8 cellular contexts compared by ENCODE assay signal in genomic region chr6:27126815-27127537, GRCh38.
DNase-seq lines count a peak whose midpoint lies in the region; FAIRE-seq and TF ChIP-seq lines count a peak whose summit lies in the region.

No MANE protein-coding gene starts in this region.

- no peaks in the 10 kb centered on the region for H4K20me1 ChIP-seq in MM.1S (ENCODE audit: insufficient read depth, low read length)

- H3K9me3 Mint-ChIP-seq in brain, result no peaks in the 10 kb centered on the region

- H3F3A ChIP-seq in MM.1S (ENCODE audit: insufficient read depth, low read length), result peaks cover 17% of the 10 kb centered on the region

- FAIRE-seq in H54 (lab: Jason Lieb, UNC), result peak; percentile 99
- peak; percentile 95 for FAIRE-seq in TTC549 (lab: Jason Lieb, UNC)

- H2AFZ ChIP-seq in MM.1S (ENCODE audit: low read length), result peak overlapping the region; percentile 85

- TF ChIP-seq POLR2A in H54 (IDR thresholded peaks at IDR 0.05; ENCODE audit: low read depth, low read length), result 0 out of 2 replicates have a peak, but pooled peaks have one; percentile 27

- no peaks in the 10 kb centered on the region for H3K79me2 ChIP-seq in MM.1S (ENCODE audit: low read length)

- peak; percentile 87 for DNase-seq in GDM1 (lab: John Stamatoyannopoulos, UW)
- no peak for DNase-seq in H54 (ENCODE audit: insufficient read length, low spot score)
- peak; percentile 88 for DNase-seq in MM.1S
- DNase-seq in iPS-NIHi7 (ENCODE audit: extremely low spot score), result peak; percentile 83
- DNase-seq in smooth muscle cell of the brain vasculature (ENCODE audit: low read depth, low spot score), result peak; percentile 87
- no peak for DNase-seq in DMS153 treated with DMSO at 0.1 percent for 48 hours (lab: John Stamatoyannopoulos, UW; ENCODE audit: unreplicated experiment)

- no peaks in the 10 kb centered on the region for H3K9me3 ChIP-seq in MM.1S (replicated peaks; ENCODE audit: insufficient read depth, low read length)

- TF ChIP-seq CTCF in MM.1S (IDR thresholded peaks at IDR 0.05; ENCODE audit: low read length), result peak; percentile 89
- TF ChIP-seq CTCF in brain (conservative IDR thresholded peaks at IDR 0.05), result peak; percentile 84 to 86

- peak overlapping the region; percentile 28; the same call in 1 of the 2 replicates for H3K27ac ChIP-seq in MM.1S (ENCODE audit: low read length)

- H3K4me3 ChIP-seq in MM.1S (ENCODE audit: low read length), result peak overlapping the region; percentile 43

- peaks cover 4% of the 10 kb centered on the region for H3K27me3 Mint-ChIP-seq in brain

- H3K4me1 Mint-ChIP-seq in brain, result peaks cover 24% of the 10 kb centered on the region

- peak overlapping the region; percentile 61 for H3K4me2 ChIP-seq in MM.1S (ENCODE audit: low read depth, low read length)

- H3K36me3 ChIP-seq in MM.1S (replicated peaks; ENCODE audit: insufficient read depth, low read length), result no peaks in the 10 kb centered on the region

- H3K4me3 Mint-ChIP-seq in brain, result peak overlapping the region; percentile 83 to 92 (median 87)

- H3K27ac Mint-ChIP-seq in brain, result peak overlapping the region; percentile 14 to 91 (median 73)

- H3K9me2 ChIP-seq in MM.1S (replicated peaks; ENCODE audit: insufficient read depth, low read length), result no peaks in the 10 kb centered on the region

- no peaks in the 10 kb centered on the region for H3K27me3 ChIP-seq in MM.1S (replicated peaks; ENCODE audit: insufficient read depth, low read length)

- H3K9ac ChIP-seq in MM.1S (ENCODE audit: low read length), result peak overlapping the region; percentile 37; the same call in 1 of the 2 replicates

- no peaks in the 10 kb centered on the region for H3K36me3 Mint-ChIP-seq in brain

- H3K4me1 ChIP-seq in MM.1S (ENCODE audit: low read length), result peaks cover 29% of the 10 kb centered on the region

Comparison
In these comparisons a context has a peak if more than half of its experiments do, and no peak if none do; other contexts are left out.
1. DNase-seq: peak in GDM1 (single experiment), MM.1S (single experiment), iPS-NIHi7 (single experiment) and smooth muscle cell of the brain vasculature (single experiment); none in H54 (single experiment) and DMS153 treated with DMSO at 0.1 percent for 48 hours (single experiment).